ENCODE assay signal across 27 cellular contexts in genomic region chr3:172300187-172300586, GRCh38.
"Had no signal": no experiment of that assay in that cellular context is flagged by ENCODE, and none has a peak within 500 bp of the region (broad histone marks: within the 10 kb centered on the region; RNA-seq: fewer than 3 reads in every experiment).

No MANE protein-coding gene starts in this region.

- ATAC-seq: activated CD8-positive, alpha-beta memory T cell treated with anti-CD3 and anti-CD28 coated beads, Interleukin-2, amount 10 ng/mL, durations not matched to agents 7 days and 5 days; activated CD8-positive, alpha-beta T cell treated with anti-CD3 and anti-CD28 coated beads, Interleukin-2, amount 10 ng/mL, durations not matched to agents 7 days and 5 days; activated naive CD8-positive, alpha-beta T cell treated with anti-CD3 and anti-CD28 coated beads, Interleukin-2, amount 50 U/mL, for 24 hours; left cardiac atrium; left ventricle myocardium superior; sciatic nerve; stimulated activated naive B cell treated with anti-CD40 and anti-IgM and Interleukin-4, amounts not matched to agents 10 μg/mL and 1 μg/mL and 100 μg/mL, for 72 hours; upper lobe of right lung had no signal

- H3K4me1 ChIP-seq: prostate gland, thyroid gland, upper lobe of right lung had no signal

- H3K27ac ChIP-seq: neutrophil, ovary, prostate gland, skin epidermis, stomach, thyroid gland, upper lobe of right lung had no signal

- H3K36me3 ChIP-seq: ovary, prostate gland had no signal

- H3K27ac Mint-ChIP-seq: activated B cell treated with CpG ODN at 0.5 μM for 24 hours; activated CD8-positive, alpha-beta memory T cell treated with anti-CD3 and anti-CD28 coated beads, Interleukin-2, amount 10 ng/mL, durations not matched to agents 7 days and 5 days; activated CD8-positive, alpha-beta T cell treated with anti-CD3 and anti-CD28 coated beads, Interleukin-2, amount 10 ng/mL, durations not matched to agents 7 days and 5 days; activated naive CD4-positive, alpha-beta T cell treated with anti-CD3 and anti-CD28 coated beads, Interleukin-2, amount 50 U/mL, for 24 hours; activated naive CD8-positive, alpha-beta T cell treated with anti-CD3 and anti-CD28 coated beads, Interleukin-2, amount 50 U/mL, for 24 hours; activated T-helper 2 cell treated with anti-CD3 and anti-CD28 coated beads, Interferon-gamma antibody, Interleukin-2, Interleukin-4, amounts not matched to agents 10 μg/mL and 5 μg/mL and 100 μg/mL, durations not matched to agents 14 hours and 24 hours and 36 hours; nephron; stimulated activated naive B cell treated with anti-CD40 and anti-IgM and Interleukin-4, amounts not matched to agents 10 μg/mL and 1 μg/mL and 100 μg/mL, for 72 hours had no signal

- H3K4me3 Mint-ChIP-seq: activated B cell treated with CpG ODN at 0.5 μM for 24 hours; activated CD8-positive, alpha-beta memory T cell treated with anti-CD3 and anti-CD28 coated beads, Interleukin-2, amount 10 ng/mL, durations not matched to agents 7 days and 5 days; activated CD8-positive, alpha-beta T cell treated with anti-CD3 and anti-CD28 coated beads, Interleukin-2, amount 10 ng/mL, durations not matched to agents 7 days and 5 days; activated naive CD4-positive, alpha-beta T cell treated with anti-CD3 and anti-CD28 coated beads, Interleukin-2, amount 50 U/mL, for 24 hours; activated naive CD8-positive, alpha-beta T cell treated with anti-CD3 and anti-CD28 coated beads, Interleukin-2, amount 50 U/mL, for 24 hours; nephron; stimulated activated naive B cell treated with anti-CD40 and anti-IgM and Interleukin-4, amounts not matched to agents 10 μg/mL and 1 μg/mL and 100 μg/mL, for 72 hours had no signal

- H3K4me1 Mint-ChIP-seq: activated B cell treated with CpG ODN at 0.5 μM for 24 hours; activated CD8-positive, alpha-beta memory T cell treated with anti-CD3 and anti-CD28 coated beads, Interleukin-2, amount 10 ng/mL, durations not matched to agents 7 days and 5 days; activated naive CD4-positive, alpha-beta T cell treated with anti-CD3 and anti-CD28 coated beads, Interleukin-2, amount 50 U/mL, for 24 hours; activated naive CD8-positive, alpha-beta T cell treated with anti-CD3 and anti-CD28 coated beads, Interleukin-2, amount 50 U/mL, for 24 hours; stimulated activated naive B cell treated with anti-CD40 and anti-IgM and Interleukin-4, amounts not matched to agents 10 μg/mL and 1 μg/mL and 100 μg/mL, for 72 hours had no signal

- H3K27me3 ChIP-seq: neutrophil, ovary, stomach, thyroid gland, upper lobe of right lung had no signal

- H3K9me3 Mint-ChIP-seq: activated B cell treated with CpG ODN at 0.5 μM for 24 hours; activated naive CD4-positive, alpha-beta T cell treated with anti-CD3 and anti-CD28 coated beads, Interleukin-2, amount 50 U/mL, for 24 hours; activated naive CD8-positive, alpha-beta T cell treated with anti-CD3 and anti-CD28 coated beads, Interleukin-2, amount 50 U/mL, for 24 hours; activated T-helper 2 cell treated with anti-CD3 and anti-CD28 coated beads, Interferon-gamma antibody, Interleukin-2, Interleukin-4, amounts not matched to agents 10 μg/mL and 5 μg/mL and 100 μg/mL, durations not matched to agents 14 hours and 24 hours and 36 hours; nephron had no signal

- H3K9me3 ChIP-seq: neutrophil, ovary, prostate gland, stomach, thyroid gland, upper lobe of right lung had no signal

- H3K27me3 Mint-ChIP-seq: activated B cell treated with CpG ODN at 0.5 μM for 24 hours; activated CD8-positive, alpha-beta memory T cell treated with anti-CD3 and anti-CD28 coated beads, Interleukin-2, amount 10 ng/mL, durations not matched to agents 7 days and 5 days; activated naive CD4-positive, alpha-beta T cell treated with anti-CD3 and anti-CD28 coated beads, Interleukin-2, amount 50 U/mL, for 24 hours; activated naive CD8-positive, alpha-beta T cell treated with anti-CD3 and anti-CD28 coated beads, Interleukin-2, amount 50 U/mL, for 24 hours; stimulated activated naive B cell treated with anti-CD40 and anti-IgM and Interleukin-4, amounts not matched to agents 10 μg/mL and 1 μg/mL and 100 μg/mL, for 72 hours had no signal

- DNase-seq: activated B cell treated with CpG ODN at 0.5 μM for 24 hours; activated CD8-positive, alpha-beta memory T cell treated with anti-CD3 and anti-CD28 coated beads, Interleukin-2, amount 10 ng/mL, durations not matched to agents 7 days and 5 days; activated CD8-positive, alpha-beta T cell treated with anti-CD3 and anti-CD28 coated beads, Interleukin-2, amount 10 ng/mL, durations not matched to agents 7 days and 5 days; activated naive CD8-positive, alpha-beta T cell treated with anti-CD3 and anti-CD28 coated beads, Interleukin-2, amount 50 U/mL, for 24 hours; activated T-cell treated with anti-CD3 and anti-CD28 coated beads, Interleukin-2, amount 50 U/mL, for 48 hours; amygdala; caudate nucleus; dermis blood vessel endothelial cell; effector CD4-positive, alpha-beta T cell; hippocampal formation; left cardiac atrium; left ventricle myocardium superior; ovary; retina; stimulated activated CD4-positive, alpha-beta T cell treated with anti-CD3 and anti-CD28 coated beads, Interleukin-1b, Interleukin-23, amount 100 ng/mL, for 48 hours; stimulated activated naive B cell treated with anti-CD40 and anti-IgM and Interleukin-4, amounts not matched to agents 10 μg/mL and 1 μg/mL and 100 μg/mL, for 72 hours; stomach; T-helper 2 cell; thyroid gland; upper lobe of right lung had no signal

- H3K4me3 ChIP-seq: ovary, prostate gland, skin epidermis, stomach, thyroid gland, upper lobe of right lung had no signal
